ENCODE assay signal across 19 cellular contexts in genomic region chr2:20629181-20629580, GRCh38. TPM values are rescaled to one million over a fixed set of nuclear protein-coding genes. Genes with fewer than 3 reads are reported as not detected.
DNase-seq lines count a peak whose midpoint lies in the region; ATAC-seq, FAIRE-seq and TF ChIP-seq lines count a peak whose summit lies in the region.
"Had no signal": no experiment of that assay in that cellular context is flagged by ENCODE, and none has a peak within 500 bp of the region (broad histone marks: within the 10 kb centered on the region; RNA-seq: fewer than 3 reads in every experiment).

No MANE protein-coding gene starts in this region.

- no peak overlapping the region for H3K4me3 Mint-ChIP-seq in brain
- H3K4me3 Mint-ChIP-seq: CD4-positive, CD25-positive, alpha-beta regulatory T cell; H9; HFFc6; IgD-negative memory B cell had no signal

- H3K4me1 ChIP-seq in mesenchymal stem cell (ENCODE audit: control insufficient read depth, insufficient read depth, low read depth, low read length), result peaks cover 58% of the 10 kb centered on the region
- H3K4me1 ChIP-seq in sigmoid colon, result peaks cover 0 to 51% (median 44%) of the 10 kb centered on the region in 4 donors
- H3K4me1 ChIP-seq in OCI-LY7 (ENCODE audit: insufficient read depth, low read length, poor library complexity, severe bottlenecking), result peaks cover 14% of the 10 kb centered on the region

- H3K9me3 Mint-ChIP-seq in brain, result no peaks in the 10 kb centered on the region
- H3K9me3 Mint-ChIP-seq: CD4-positive, CD25-positive, alpha-beta regulatory T cell; H9; HFFc6; IgD-negative memory B cell had no signal

- 97% methylated on average over 6 of the region's 6 CpGs for WGBS in mesenchymal stem cell
- 87 to 88% methylated on average over 6 of the region's 6 CpGs for WGBS in sigmoid colon, 2 donors

- no peak overlapping the region for H3K14ac ChIP-seq in mesenchymal stem cell (ENCODE audit: low read length in 2 of 2)

- H2AK5ac ChIP-seq in mesenchymal stem cell (ENCODE audit: low read length, severe bottlenecking), result peak overlapping the region; percentile 13

- H3K18ac ChIP-seq in mesenchymal stem cell (ENCODE audit: low read depth in 1 of 2, low read length in 2 of 2), result no peak overlapping the region

- H3K27ac ChIP-seq in angular gyrus (ENCODE audit: low read depth, low read length) (peak overlapping the region; percentile 0), mesenchymal stem cell (ENCODE audit: low read length, poor library complexity, severe bottlenecking) (no peak overlapping the region), sigmoid colon (peak overlapping the region; percentile 55 to 97 (median 94)), OCI-LY7 (ENCODE audit: low read depth, low read length, poor library complexity, severe bottlenecking) (no peak overlapping the region)
- H3K27ac ChIP-seq: GM23248 had no signal

- POLR2A ChIA-PET in OCI-LY7 (lab: Charles Lee), result interaction anchor here (0.6 kb wide), 1 partner anchor 185 kb away, joined by 5 read pairs; no protein-coding TSS in a partner anchor

- no peak for TF ChIP-seq CTCF in brain (conservative IDR thresholded peaks at IDR 0.05)
- no peak for TF ChIP-seq CTCF in sigmoid colon (IDR thresholded peaks at IDR 0.05)
- TF ChIP-seq CTCF in D721Med (IDR thresholded peaks at IDR 0.05; ENCODE audit: insufficient read depth, missing control alignments), result no peak
- TF ChIP-seq CTCF in OCI-LY7 (conservative IDR thresholded peaks at IDR 0.05; ENCODE audit: low read length), result no peak

- H3K27ac Mint-ChIP-seq in brain, result peak overlapping the region; percentile 34 to 89 (median 76)
- H3K27ac Mint-ChIP-seq: CD4-positive, CD25-positive, alpha-beta regulatory T cell; HFFc6 had no signal

- H3K36me3 ChIP-seq in mesenchymal stem cell (ENCODE audit: control insufficient read depth in 1 of 2, insufficient read depth in 2 of 2, low read depth in 1 of 2, low read length in 2 of 2) (peaks cover 27 to 44% of the 10 kb centered on the region in 2 experiments), sigmoid colon (peaks cover 7 to 13% (median 9%) of the 10 kb centered on the region in 4 donors), OCI-LY7 (ENCODE audit: insufficient read depth, low read length) (no peaks in the 10 kb centered on the region)

- no peaks in the 10 kb centered on the region for H3K27me3 Mint-ChIP-seq in brain
- H3K27me3 Mint-ChIP-seq: CD4-positive, CD25-positive, alpha-beta regulatory T cell; IgD-negative memory B cell had no signal

- H3K79me2 ChIP-seq in OCI-LY7 (ENCODE audit: insufficient read depth, low read depth, low read length), result no peaks in the 10 kb centered on the region

- H3K9me2 ChIP-seq in OCI-LY7 (ENCODE audit: insufficient read depth, low read length), result no peaks in the 10 kb centered on the region

- CTCF ChIA-PET in OCI-LY7 (lab: Charles Lee; ENCODE audit: unreplicated experiment), result no interaction called here

- H2BK5ac ChIP-seq in mesenchymal stem cell (ENCODE audit: low read depth, low read length, poor library complexity, severe bottlenecking), result no peak overlapping the region

- no peak overlapping the region for H3K4ac ChIP-seq in mesenchymal stem cell (ENCODE audit: low read depth in 1 of 2, low read length in 2 of 2)

- H3K4me3 ChIP-seq in mesenchymal stem cell (ENCODE audit: insufficient read depth in 1 of 2, low read depth in 1 of 2, low read length in 2 of 2), result no peak overlapping the region
- H3K4me3 ChIP-seq in sigmoid colon, result no peak overlapping the region
- H3K4me3 ChIP-seq in OCI-LY7 (ENCODE audit: low read depth, low read length, poor library complexity, severe bottlenecking), result no peak overlapping the region
- H3K4me3 ChIP-seq: GM12878, GM23248 had no signal

- ATAC-seq in activated CD4-positive, CD25-positive, alpha-beta regulatory T cell treated with anti-CD3 and anti-CD28 coated beads, Interleukin-2, amount 50 U/mL, for 24 hours, result no peak
- ATAC-seq: GM12878 had no signal

- H2BK12ac ChIP-seq in mesenchymal stem cell (ENCODE audit: low read length in 2 of 2), result no peak overlapping the region

- TF ChIP-seq EP300 in sigmoid colon (IDR thresholded peaks at IDR 0.05), result no peak

- TF ChIP-seq POLR2A in sigmoid colon (IDR thresholded peaks at IDR 0.05), result no peak

- H3K79me1 ChIP-seq in mesenchymal stem cell (replicated peaks; ENCODE audit: low read length, poor library complexity, severe bottlenecking), result peaks cover 13% of the 10 kb centered on the region

- peaks cover 52% of the 10 kb centered on the region for H3K4me1 Mint-ChIP-seq in brain
- H3K4me1 Mint-ChIP-seq: CD4-positive, CD25-positive, alpha-beta regulatory T cell; IgD-negative memory B cell had no signal

- H4K20me1 ChIP-seq in OCI-LY7 (ENCODE audit: insufficient read depth, low read length), result no peaks in the 10 kb centered on the region

- H2BK120ac ChIP-seq in mesenchymal stem cell (ENCODE audit: low read depth, low read length), result no peak overlapping the region

- H3K9me3 ChIP-seq in mesenchymal stem cell (ENCODE audit: control insufficient read depth, low read length) (no peaks in the 10 kb centered on the region), sigmoid colon (no peaks in the 10 kb centered on the region), OCI-LY7 (ENCODE audit: low read length) (no peaks in the 10 kb centered on the region)

- H2BK15ac ChIP-seq in mesenchymal stem cell (ENCODE audit: low read depth, poor library complexity, severe bottlenecking), result no peak overlapping the region

- no TSS peak for BruUV-seq in OCI-LY7 (replicated peaks; lab: Mats Ljungman, UMichigan)

- H2AFZ ChIP-seq in mesenchymal stem cell (ENCODE audit: low read depth, low read length) (no peak overlapping the region), OCI-LY7 (ENCODE audit: low read length) (no peak overlapping the region)
- H2AFZ ChIP-seq: GM23248 had no signal

- H3K9ac ChIP-seq in mesenchymal stem cell (ENCODE audit: low read length), result no peak overlapping the region
- H3K9ac ChIP-seq: GM23248 had no signal

- H4K91ac ChIP-seq in mesenchymal stem cell (ENCODE audit: low read length), result no peak overlapping the region

- H3K27me3 ChIP-seq in mesenchymal stem cell (ENCODE audit: control insufficient read depth in 1 of 2, insufficient read depth in 1 of 2, low read length in 2 of 2), result no peaks in the 10 kb centered on the region
- no peaks in the 10 kb centered on the region for H3K27me3 ChIP-seq in sigmoid colon

- no peak for FAIRE-seq in D721Med (lab: Jason Lieb, UNC)
- FAIRE-seq: GM12878 had no signal

- H4K8ac ChIP-seq in mesenchymal stem cell (ENCODE audit: low read length), result no peak overlapping the region

- no peak overlapping the region for H3K4me2 ChIP-seq in mesenchymal stem cell (ENCODE audit: low read length, poor library complexity, severe bottlenecking)
- no peak overlapping the region for H3K4me2 ChIP-seq in OCI-LY7 (ENCODE audit: low read length)

- DNase-seq in mesenchymal stem cell (no peak), sigmoid colon (no peak), D721Med (ENCODE audit: insufficient read length, low spot score) (no peak), OCI-LY7 (ENCODE audit: low spot score) (no peak)
- DNase-seq: CD4-positive, CD25-positive, alpha-beta regulatory T cell; DMS79 treated with DMSO at 0.1 percent for 48 hours; GM23248; H9; HFFc6; NCI-H1105; NCI-H146; NCI-H2081 treated with DMSO at 0.1 percent for 48 hours; NCI-H524 treated with DMSO at 0.1 percent for 48 hours; SHP77 had no signal

- intact Hi-C loops in sigmoid colon (cut with DNase I) (no loop called here), OCI-LY7 (cut with micrococcal nuclease; ENCODE audit: unreplicated experiment) (no loop called here)

- H3K23ac ChIP-seq in mesenchymal stem cell (ENCODE audit: low read length in 2 of 2), result no peak overlapping the region

- H3K36me3 Mint-ChIP-seq in brain, result no peaks in the 10 kb centered on the region

RNA-seq across cellular contexts. Expression of gene HS1BP3, which starts 21.7 kb away (rescaled TPM):
- polyA plus RNA-seq in brain (ENCODE audit: insufficient read depth, low read depth, low replicate concordance) (46.7 TPM), sigmoid colon (10 to 100 TPM; 25.2 to 36.3 (median 25.3) TPM)
- 42.4 TPM for polyA plus RNA-seq in mesenchymal stem cell (2013, experiment 1 of 2)
- 39.8 TPM for polyA plus RNA-seq in mesenchymal stem cell (2013, experiment 2 of 2)
- total RNA-seq in sigmoid colon (10 to 100 TPM; 32.3 to 54.6 (median 41.8) TPM), OCI-LY7 (2022) (15.0 and 15.2 TPM in 2 replicates)
- 9.5 and 10.6 TPM in 2 replicates for total RNA-seq in OCI-LY7 (2014; rRNA removed; shearing (Covaris generic))

RNA-seq across cellular contexts. Expression of gene GDF7, which starts 37.8 kb away (rescaled TPM):
- 0.10 TPM for polyA plus RNA-seq in brain (ENCODE audit: insufficient read depth, low read depth, low replicate concordance)
- polyA plus RNA-seq in mesenchymal stem cell (2013, experiment 1 of 2), result 0.23 TPM
- polyA plus RNA-seq in mesenchymal stem cell (2013, experiment 2 of 2), result 0.25 TPM
- 1 to 10 TPM in 1 of 4 donors, under 1 TPM in 3; 0.49 to 1.6 (median 0.77) TPM for total RNA-seq in sigmoid colon
- under 1 TPM; under 0.01 to 0.60 (median under 0.01) TPM for polyA plus RNA-seq in sigmoid colon
- total RNA-seq in OCI-LY7 (2014; rRNA removed; shearing (Covaris generic)), result 0.06 and 0.10 TPM in 2 replicates
- 0.06 and 0.13 TPM in 2 replicates for total RNA-seq in OCI-LY7 (2022)
- total RNA-seq: GM23248 had no signal

Comparison
In these comparisons a context has a peak if more than half of its experiments do, and no peak if none do; other contexts are left out.
1. H3K27ac ChIP-seq: peak in angular gyrus (single experiment) and sigmoid colon (4 of 4); none in mesenchymal stem cell (single experiment) and OCI-LY7 (single experiment).